Comparison of ENCODE assay signal across 8 cellular contexts in the genomic region with DNA sequence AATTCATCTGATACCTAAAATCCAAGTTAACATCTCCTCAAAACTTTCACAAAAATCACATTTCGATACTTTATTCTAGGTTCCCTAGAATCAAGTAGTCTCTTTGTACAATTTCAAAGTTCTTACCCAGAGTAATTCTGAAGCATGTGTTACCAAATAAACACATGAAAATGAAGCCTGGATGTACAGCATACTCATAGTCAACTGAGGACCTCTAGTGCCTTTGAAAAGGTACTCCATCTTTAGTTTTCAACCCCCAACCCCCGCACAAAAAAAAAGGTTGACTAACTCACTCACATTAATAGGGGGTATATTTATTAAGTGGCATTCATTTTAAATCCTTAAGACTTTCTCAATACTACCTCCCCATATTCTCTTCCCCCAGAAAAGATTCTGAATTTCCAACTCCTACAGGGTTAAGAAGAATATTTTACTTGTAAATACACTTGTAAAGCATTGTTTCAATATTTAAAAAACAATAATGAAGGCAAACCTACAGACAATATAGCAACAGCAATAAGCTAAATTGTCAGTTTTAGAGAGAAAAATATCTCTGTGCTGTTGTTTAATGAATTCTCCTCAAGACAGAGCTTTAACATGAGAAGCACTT. TPM values are rescaled to one million over a fixed set of nuclear protein-coding genes. Genes with fewer than 3 reads are reported as not detected.
DNase-seq lines count a peak whose midpoint lies in the region; ATAC-seq and TF ChIP-seq lines count a peak whose summit lies in the region.

No MANE protein-coding gene starts in this region.

- H3K4me1 ChIP-seq in A673 (ENCODE audit: insufficient read depth, low read length, poor library complexity, severe bottlenecking) = peaks cover 15% of the 10 kb centered on the region

- CTCF ChIA-PET in A673 (lab: Charles Lee) = no interaction called here

- H3K36me3 ChIP-seq in A673 (ENCODE audit: insufficient read depth, low read length, poor library complexity, severe bottlenecking) = no peaks in the 10 kb centered on the region

- no peaks in the 10 kb centered on the region for H3K27me3 ChIP-seq in A673 (replicated peaks; ENCODE audit: insufficient read depth, low read depth, low read length, poor library complexity)

- ATAC-seq in HG02571 (IDR thresholded peaks at IDR 0.05; ENCODE audit: unreplicated experiment) = peak; percentile 83

- no peak for TF ChIP-seq POLR2A in NB4 (IDR thresholded peaks at IDR 0.05; ENCODE audit: extremely low read depth, insufficient read length)

- POLR2A ChIA-PET in A673 (lab: Charles Lee; ENCODE audit: low non-redundant PET) = no interaction called here

- BruUV-seq in A673 (replicated peaks; lab: Mats Ljungman, UMichigan) = no TSS peak

- H3K27ac ChIP-seq in A673 (ENCODE audit: low read depth, low read length, poor library complexity, severe bottlenecking) = no peak overlapping the region

- H3K9me3 ChIP-seq in A673 (ENCODE audit: low read depth, low read length, poor library complexity, severe bottlenecking) = no peaks in the 10 kb centered on the region

- no peak overlapping the region for H3K4me3 ChIP-seq in A673 (ENCODE audit: low read depth, low read length, poor library complexity, severe bottlenecking)
- H3K4me3 ChIP-seq in GM12864 (ENCODE audit: low read depth, low read length) = no peak overlapping the region
- no peak overlapping the region for H3K4me3 ChIP-seq in NB4 (ENCODE audit: low read depth, low read length)

- DNase-seq in A673 (ENCODE audit: low spot score) (peak; percentile 67), GM12864 (ENCODE audit: low read depth) (no peak), NB4 (ENCODE audit: low read depth) (peak; percentile 66), SW480 (ENCODE audit: low spot score) (peak; percentile 59), fibroblast of peridontal ligament (ENCODE audit: extremely low read depth) (peak; percentile 78), non-pigmented ciliary epithelial cell (ENCODE audit: low read depth) (peak; percentile 47), occipital lobe (lab: John Stamatoyannopoulos, UW) (no peak)

- intact Hi-C loops in A673 (cut with micrococcal nuclease; ENCODE audit: unreplicated experiment) = loop anchor here (1.0 to 2.0 kb wide), 2 partner anchors 266 to 711 kb away; no protein-coding TSS in a partner anchor

- peak; percentile 66 for TF ChIP-seq CTCF in A673 (conservative IDR thresholded peaks at IDR 0.05; ENCODE audit: low read depth, low read length)
- peak; percentile 49 for TF ChIP-seq CTCF in GM12864 (IDR thresholded peaks at IDR 0.05; ENCODE audit: low read depth, low read length, missing control alignments)
- peak; percentile 47 for TF ChIP-seq CTCF in NB4 (IDR thresholded peaks at IDR 0.05; ENCODE audit: low read depth, low read length)

RNA-seq across cellular contexts. Expression of a gene that starts 3.1 kb away (rescaled TPM):
- not detected in 2 replicates for total RNA-seq in A673 (2021)
- 0.47 TPM for total RNA-seq in occipital lobe

Comparison
In these comparisons a context has a peak if more than half of its experiments do, and no peak if none do; other contexts are left out.
1. DNase-seq: peak in A673 (single experiment), NB4 (single experiment), SW480 (single experiment), fibroblast of peridontal ligament (single experiment) and non-pigmented ciliary epithelial cell (single experiment); none in GM12864 (single experiment) and occipital lobe (single experiment).
2. Peak in every context shown above with its lines, with median percentiles within 50 percentile points of each other: CTCF ChIP-seq.